1 cellular context compared by ENCODE assay signal in genomic region chr9:93869863-93870262, GRCh38.
TF ChIP-seq lines count a peak whose summit lies in the region.

No MANE protein-coding gene starts in this region.

TF ChIP-seq in H1, 55 proteins besides CTCF, POLR2A, EP300 and RAD21 (continued from another document):
- TF ChIP-seq CBX8 (IDR thresholded peaks at IDR 0.05; ENCODE audit: borderline replicate concordance, low read depth, low read length) (no peak), POU5F1 (IDR thresholded peaks at IDR 0.05; ENCODE audit: low read depth, low read length) (no peak), CBX5 (IDR thresholded peaks at IDR 0.05; ENCODE audit: low read depth, low read length) (no peak), TEAD4 (IDR thresholded peaks at IDR 0.05; ENCODE audit: low read depth, low read length) (no peak), ATF2 (IDR thresholded peaks at IDR 0.05; ENCODE audit: low read length) (no peak), RBBP5 (IDR thresholded peaks at IDR 0.05; ENCODE audit: borderline replicate concordance, low read depth, low read length) (no peak), SUZ12 (IDR thresholded peaks at IDR 0.05; ENCODE audit: low read length) (no peak), CHD2 (IDR thresholded peaks at IDR 0.05; ENCODE audit: low read length) (no peak), TCF12 (IDR thresholded peaks at IDR 0.05; ENCODE audit: low read depth, low read length) (no peak), SP4 (IDR thresholded peaks at IDR 0.05; ENCODE audit: low read length) (no peak)
